7 cellular contexts compared by ENCODE assay signal in the genomic region with DNA sequence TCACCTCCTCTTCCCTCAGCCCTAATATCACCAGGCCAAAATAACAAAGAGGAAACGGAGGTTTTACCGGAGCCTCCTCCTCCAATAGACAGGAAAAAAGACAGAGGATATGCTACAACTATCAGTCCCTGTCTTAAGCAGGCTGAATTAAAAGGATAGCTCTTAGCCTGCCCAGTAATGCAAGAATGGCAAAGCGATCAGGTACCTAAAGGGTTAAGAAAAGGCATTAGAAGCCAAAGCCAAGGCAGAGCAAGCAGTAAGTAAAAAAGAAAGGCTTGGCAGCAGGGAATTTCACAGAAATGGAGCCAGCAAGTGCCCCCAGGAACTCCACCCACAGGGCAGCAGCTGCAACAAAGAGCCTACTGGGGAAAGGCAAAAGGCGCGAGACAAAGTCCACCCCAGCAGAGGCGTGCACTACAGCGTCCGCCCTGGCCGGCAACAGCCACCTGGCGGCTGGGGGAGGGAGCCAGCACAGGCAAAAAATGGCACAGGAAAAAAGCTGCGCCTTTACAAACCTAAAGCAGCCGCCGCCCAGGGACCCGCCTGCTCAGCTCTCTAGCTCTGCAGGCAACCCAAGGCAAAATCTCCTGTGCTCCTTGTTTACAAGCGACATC.
DNase-seq lines count a peak whose midpoint lies in the region; ATAC-seq and TF ChIP-seq lines count a peak whose summit lies in the region.

No MANE protein-coding gene starts in this region.

- H3K9me3 Mint-ChIP-seq in endothelial cell (ENCODE audit: unreplicated experiment), result no peaks in the 10 kb centered on the region

- no peak overlapping the region for H3K27ac Mint-ChIP-seq in endothelial cell (ENCODE audit: unreplicated experiment)

- no peak for ATAC-seq in HG03354 (IDR thresholded peaks at IDR 0.05; ENCODE audit: poor library complexity, severe bottlenecking, unreplicated experiment)
- no peak for ATAC-seq in GM21423 (IDR thresholded peaks at IDR 0.05; ENCODE audit: unreplicated experiment)

- intact Hi-C loops in posterior cingulate gyrus (cut with DNase I), result no loop called here

- H3K27me3 ChIP-seq in MG63, result no peaks in the 10 kb centered on the region

- DNase-seq in MG63 (peak; percentile 1), endothelial cell (ENCODE audit: low spot score) (peak; percentile 58), posterior cingulate gyrus (peak in 8 of 10 donors; percentile 6 to 88 (median 22))
- no peak for DNase-seq in stimulated activated naive CD4-positive, alpha-beta T cell treated with Interleukin-2 at 50 U/mL for 16 hours (lab: John Stamatoyannopoulos, UW)

- peak overlapping the region; percentile 35 for H3K9ac ChIP-seq in ES-I3 (ENCODE audit: low read depth, low read length)

- no peaks in the 10 kb centered on the region for H3K36me3 Mint-ChIP-seq in endothelial cell (ENCODE audit: low read depth, unreplicated experiment)

- H3K4me1 ChIP-seq in ES-I3 (ENCODE audit: insufficient read depth, low read length), result peaks cover 24% of the 10 kb centered on the region

- TF ChIP-seq CTCF in endothelial cell (IDR thresholded peaks at IDR 0.05; ENCODE audit: unreplicated experiment), result peak; percentile 20

- H3K36me3 ChIP-seq in ES-I3 (ENCODE audit: insufficient read depth, low read length), result no peaks in the 10 kb centered on the region
- no peaks in the 10 kb centered on the region for H3K36me3 ChIP-seq in MG63

- H3K27me3 Mint-ChIP-seq in endothelial cell (ENCODE audit: unreplicated experiment), result no peaks in the 10 kb centered on the region

- H3K4me1 Mint-ChIP-seq in endothelial cell (ENCODE audit: unreplicated experiment), result peaks cover 2% of the 10 kb centered on the region

- no peak overlapping the region for H3K4me3 Mint-ChIP-seq in endothelial cell (ENCODE audit: unreplicated experiment)

- no peaks in the 10 kb centered on the region for H3K9me3 ChIP-seq in ES-I3 (ENCODE audit: control insufficient read depth, insufficient read depth, low read length)
- H3K9me3 ChIP-seq in MG63, result no peaks in the 10 kb centered on the region

- no peak overlapping the region for H3K4me3 ChIP-seq in MG63
